9 cellular contexts compared by ENCODE assay signal in genomic region chr1:16888806-16889178, GRCh38. TPM values are rescaled to one million over a fixed set of nuclear protein-coding genes. Genes with fewer than 3 reads are reported as not detected.
A peak's percentile ranks its signal among the peaks of the same experiment; 100 is the strongest.
DNase-seq lines count a peak whose midpoint lies in the region; ATAC-seq and TF ChIP-seq lines count a peak whose summit lies in the region.
"Had no signal": no experiment of that assay in that cellular context is flagged by ENCODE, and none has a peak within 500 bp of the region (broad histone marks: within the 10 kb centered on the region; RNA-seq: fewer than 3 reads in every experiment).

No MANE protein-coding gene starts in this region.

- intact Hi-C loops in Caco-2 (cut with micrococcal nuclease; ENCODE audit: unreplicated experiment): no loop called here
- intact Hi-C loops in ovary (cut with DNase I): no loop called here
- intact Hi-C loops in posterior vena cava (cut with DNase I): no loop called here

- TSS peak; percentile 84 for BruUV-seq in Caco-2 (replicated peaks; lab: Mats Ljungman, UMichigan)

- CTCF ChIA-PET in Caco-2 (lab: Charles Lee): interaction anchor here (0.6 to 1.5 kb wide), 2 partner anchors 268 to 289 kb away, joined by 3 to 6 read pairs; no protein-coding TSS in a partner anchor

- no peaks in the 10 kb centered on the region for H3K9me3 Mint-ChIP-seq in Caco-2 (ENCODE audit: unreplicated experiment)

- no peaks in the 10 kb centered on the region for H3K27me3 Mint-ChIP-seq in Caco-2 (ENCODE audit: insufficient read depth, unreplicated experiment)

- peak overlapping the region; percentile 62 for H3K27ac ChIP-seq in RWPE2 (ENCODE audit: poor library complexity, severe bottlenecking)
- peak overlapping the region; percentile 84 to 93 for H3K27ac ChIP-seq in ovary

- peak overlapping the region; percentile 86 for H3K4me3 Mint-ChIP-seq in Caco-2 (ENCODE audit: unreplicated experiment)

- H3K27ac Mint-ChIP-seq in Caco-2 (ENCODE audit: unreplicated experiment): peak overlapping the region; percentile 88

- DNase-seq in Caco-2: peak in 1 of 2 experiments; percentile 32
- DNase-seq in RWPE2 (ENCODE audit: low spot score): no peak
- no peak for DNase-seq in fibroblast of pulmonary artery (ENCODE audit: low read depth)
- peak in 1 of 5 donors; percentile 55 for DNase-seq in ovary
- DNase-seq in posterior vena cava (ENCODE audit: low spot score): no peak
- DNase-seq in D341Med (ENCODE audit: low spot score): no peak
- no peak for DNase-seq in NCI-H526 (lab: John Stamatoyannopoulos, UW)

- H3K4me3 ChIP-seq in Caco-2 (ENCODE audit: low read depth, low read length): peak overlapping the region; percentile 61
- H3K4me3 ChIP-seq in RWPE2 (ENCODE audit: severe bottlenecking): peak overlapping the region; percentile 33
- peak overlapping the region; percentile 54 for H3K4me3 ChIP-seq in fibroblast of pulmonary artery (replicated peaks; ENCODE audit: low read depth, low read length)
- H3K4me3 ChIP-seq in ovary: peak overlapping the region; percentile 57

- peaks cover 10% of the 10 kb centered on the region for H3K36me3 Mint-ChIP-seq in Caco-2 (ENCODE audit: insufficient read depth, unreplicated experiment)

- H3K4me1 ChIP-seq in Caco-2: no peaks in the 10 kb centered on the region
- no peaks in the 10 kb centered on the region for H3K4me1 ChIP-seq in RWPE2 (ENCODE audit: insufficient read depth, poor library complexity, severe bottlenecking)
- no peaks in the 10 kb centered on the region for H3K4me1 ChIP-seq in ovary (ENCODE audit: insufficient read depth)

- TF ChIP-seq EP300 in ovary (IDR thresholded peaks at IDR 0.05): no peak

- H3K27me3 ChIP-seq in Caco-2 (replicated peaks; ENCODE audit: control insufficient read depth, insufficient read depth, low read length) (no peaks in the 10 kb centered on the region), RWPE2 (ENCODE audit: insufficient read depth, poor library complexity, severe bottlenecking) (no peaks in the 10 kb centered on the region), ovary (no peaks in the 10 kb centered on the region)

- H3K9me3 ChIP-seq in Caco-2 (no peaks in the 10 kb centered on the region), RWPE2 (ENCODE audit: severe bottlenecking) (no peaks in the 10 kb centered on the region), ovary (no peaks in the 10 kb centered on the region)

- POLR2A ChIA-PET in Caco-2 (lab: Charles Lee): interaction anchor here (0.6 to 0.7 kb wide), 2 partner anchors 16 to 276 kb away, joined by 5 to 9 read pairs; partner anchors contain the start of gene NBPF1

- ATAC-seq in RWPE2 (ENCODE audit: low read depth) (peak; percentile 44), HG03565 (IDR thresholded peaks at IDR 0.05; ENCODE audit: unreplicated experiment) (no peak)

- TF ChIP-seq POLR2A in ovary (IDR thresholded peaks at IDR 0.05): no peak

- H3K4me1 Mint-ChIP-seq in Caco-2 (ENCODE audit: low read depth, unreplicated experiment): peaks cover 12% of the 10 kb centered on the region

- TF ChIP-seq CTCF in Caco-2 (IDR thresholded peaks at IDR 0.05; ENCODE audit: insufficient read depth in 1 of 2, low read depth in 1 of 2, low read length in 1 of 2, severe bottlenecking in 1 of 2, unreplicated experiment in 1 of 2) (no peak), RWPE2 (IDR thresholded peaks at IDR 0.05; ENCODE audit: poor library complexity, severe bottlenecking) (no peak), fibroblast of pulmonary artery (IDR thresholded peaks at IDR 0.05; ENCODE audit: low read length, missing control alignments) (no peak), ovary (IDR thresholded peaks at IDR 0.05) (peak in 2 of 3 donors; percentile 10 to 25)

- 33 to 50% (median 42%) methylated on average over 20 of the region's 20 CpGs for WGBS in ovary, 3 donors

- H3K36me3 ChIP-seq in Caco-2 (ENCODE audit: control insufficient read depth, insufficient read depth, low read length) (no peaks in the 10 kb centered on the region), RWPE2 (ENCODE audit: low read depth) (no peaks in the 10 kb centered on the region), ovary (no peaks in the 10 kb centered on the region)

RNA-seq across cellular contexts. Expression of gene RNU1-2, which starts 7.0 kb away (rescaled TPM):
- total RNA-seq in Caco-2 (2022) (1,622 and 1,638 TPM in 2 replicates), ovary (1,000 to 10,000 TPM in 5 of 7 donors, under 1 TPM in 2; under 0.01 to 7,521 (median 3,807) TPM), posterior vena cava (over 10,000 TPM; 12,584 to 18,986 TPM)
- polyA plus RNA-seq in ovary: not detected
- polyA plus RNA-seq: neural cell had no signal

RNA-seq across cellular contexts. Expression of gene CROCC, which starts 32.9 kb away (rescaled TPM):
- total RNA-seq in Caco-2 (2022) (7.6 and 9.1 TPM in 2 replicates), ovary (10 to 100 TPM; 24.4 to 49.1 (median 33.6) TPM), posterior vena cava (10 to 100 TPM; 12.6 to 21.6 TPM)
- 10 to 100 TPM in 1 of 2 donors, 1 to 10 TPM in 1; 1.7 to 33.7 TPM for polyA plus RNA-seq in ovary

Comparison
In these comparisons a context has a peak if more than half of its experiments do, and no peak if none do; other contexts are left out.
1. CTCF ChIP-seq: peak in ovary (2 of 3); none in Caco-2 (0 of 2), RWPE2 (single experiment) and fibroblast of pulmonary artery (single experiment).
2. Peak in every context shown above with its lines, with median percentiles within 50 percentile points of each other: H3K4me3 ChIP-seq.